ENCODE assay signal across 8 cellular contexts in the genomic region with DNA sequence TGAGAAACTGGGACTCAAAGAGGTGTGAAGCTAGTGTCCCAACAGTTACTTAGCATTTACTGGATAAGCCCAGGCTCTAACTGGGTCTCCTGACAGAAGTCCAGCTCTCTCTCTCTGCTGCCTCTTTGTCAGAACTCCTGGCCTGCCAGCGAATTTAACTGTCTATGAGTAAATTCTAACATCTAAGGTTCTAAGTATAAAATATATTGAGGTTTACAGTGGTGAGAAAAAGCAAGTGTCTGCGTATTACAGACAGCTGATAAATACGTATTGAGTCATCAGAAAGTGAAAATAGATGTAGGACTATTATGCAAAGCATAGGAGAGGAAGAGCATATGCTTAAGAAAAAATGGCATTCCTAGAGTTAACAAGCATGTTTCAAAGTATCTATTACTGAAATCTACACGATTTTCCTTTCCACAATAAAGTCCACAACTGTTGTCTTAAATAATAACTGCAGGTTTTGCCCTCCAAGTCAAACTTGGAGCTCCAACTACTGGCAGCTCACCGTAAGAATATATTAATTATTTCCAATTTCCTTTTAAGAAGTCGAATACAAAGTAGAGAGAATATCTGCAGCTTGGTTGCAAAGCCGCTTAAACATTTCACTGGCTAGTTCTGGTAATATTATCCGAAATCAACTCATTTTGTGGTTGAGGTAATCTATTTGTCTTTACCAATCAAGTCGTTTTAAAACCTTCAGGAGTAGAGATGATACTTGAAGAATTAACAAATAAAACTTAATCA. TPM values are rescaled to one million over a fixed set of nuclear protein-coding genes. Genes with fewer than 3 reads are reported as not detected.
DNase-seq lines count a peak whose midpoint lies in the region; ATAC-seq and TF ChIP-seq lines count a peak whose summit lies in the region.

No MANE protein-coding gene starts in this region.

- peaks cover 32% of the 10 kb centered on the region for H3K4me1 Mint-ChIP-seq in stimulated activated memory B cell treated with anti-CD40 and anti-IgM and Interleukin-4, amounts not matched to agents 10 μg/mL and 1 μg/mL and 100 μg/mL, for 72 hours

- H3K4me3 ChIP-seq in GM06990 (replicated peaks; ENCODE audit: low read depth, low read length) (peak overlapping the region; percentile 44), gastroesophageal sphincter (peak overlapping the region; percentile 77 to 84)

- no peak for TF ChIP-seq POLR2A in gastroesophageal sphincter (IDR thresholded peaks at IDR 0.05)

- no peak for TF ChIP-seq EP300 in gastroesophageal sphincter (IDR thresholded peaks at IDR 0.05)

- H3K27me3 ChIP-seq in GM06990 (replicated peaks; ENCODE audit: control insufficient read depth, insufficient read depth, low read length): no peaks in the 10 kb centered on the region
- H3K27me3 ChIP-seq in gastroesophageal sphincter: no peaks in the 10 kb centered on the region

- no peaks in the 10 kb centered on the region for H3K27me3 Mint-ChIP-seq in stimulated activated memory B cell treated with anti-CD40 and anti-IgM and Interleukin-4, amounts not matched to agents 10 μg/mL and 1 μg/mL and 100 μg/mL, for 72 hours

- WGBS in gastroesophageal sphincter (ENCODE audit: low coverage in 1 of 2), 2 donors: 20 to 21% methylated on average over 9 of the region's 9 CpGs

- peaks cover 14% of the 10 kb centered on the region for H3K36me3 Mint-ChIP-seq in stimulated activated memory B cell treated with anti-CD40 and anti-IgM and Interleukin-4, amounts not matched to agents 10 μg/mL and 1 μg/mL and 100 μg/mL, for 72 hours

- H3K27ac ChIP-seq in VCaP: no peak overlapping the region
- H3K27ac ChIP-seq in gastroesophageal sphincter: peak overlapping the region; percentile 90 to 98 (median 96)

- DNase-seq in GM06990 (ENCODE audit: extremely low read depth, insufficient read length): peak; percentile 25
- DNase-seq in HUDEP-2 (lab: John Stamatoyannopoulos, UW; ENCODE audit: unreplicated experiment in 76 of 76): no peak
- DNase-seq in NCI-H748 treated with DMSO at 0.1 percent for 48 hours (lab: John Stamatoyannopoulos, UW): no peak

- TF ChIP-seq CTCF in GM06990 (IDR thresholded peaks at IDR 0.05; ENCODE audit: insufficient read depth, low read length, poor library complexity, severe bottlenecking) (peak; percentile 22), VCaP (conservative IDR thresholded peaks at IDR 0.05) (peak; percentile 70), gastroesophageal sphincter (IDR thresholded peaks at IDR 0.05) (peak; percentile 13 to 43 (median 34))

- ATAC-seq in GM19438 (IDR thresholded peaks at IDR 0.05; ENCODE audit: low read depth, unreplicated experiment) (peak; percentile 24), HG03457 (IDR thresholded peaks at IDR 0.05; ENCODE audit: unreplicated experiment) (peak; percentile 32), gastroesophageal sphincter (no peak)
- ATAC-seq in stimulated activated memory B cell treated with anti-CD40 and anti-IgM and Interleukin-4, amounts not matched to agents 10 μg/mL and 1 μg/mL and 100 μg/mL, for 72 hours: peak; percentile 17

- H3K4me3 Mint-ChIP-seq in stimulated activated memory B cell treated with anti-CD40 and anti-IgM and Interleukin-4, amounts not matched to agents 10 μg/mL and 1 μg/mL and 100 μg/mL, for 72 hours: peak overlapping the region; percentile 93

- H3K9me3 Mint-ChIP-seq in stimulated activated memory B cell treated with anti-CD40 and anti-IgM and Interleukin-4, amounts not matched to agents 10 μg/mL and 1 μg/mL and 100 μg/mL, for 72 hours: no peaks in the 10 kb centered on the region

- peaks cover 0 to 27% (median 3%) of the 10 kb centered on the region in 3 donors for H3K4me1 ChIP-seq in gastroesophageal sphincter

- no peaks in the 10 kb centered on the region for H3K9me3 ChIP-seq in gastroesophageal sphincter

- peak overlapping the region; percentile 94 for H3K27ac Mint-ChIP-seq in stimulated activated memory B cell treated with anti-CD40 and anti-IgM and Interleukin-4, amounts not matched to agents 10 μg/mL and 1 μg/mL and 100 μg/mL, for 72 hours

- no peaks in the 10 kb centered on the region for H3K36me3 ChIP-seq in GM06990 (ENCODE audit: control insufficient read depth, insufficient read depth, low read length)
- H3K36me3 ChIP-seq in gastroesophageal sphincter: peaks cover 4 to 19% of the 10 kb centered on the region in 2 donors

RNA-seq across cellular contexts. Expression of a gene that starts 1.4 kb away (rescaled TPM):
- total RNA-seq in gastroesophageal sphincter: 100 to 1,000 TPM; 297 to 490 (median 461) TPM
